ENCODE assay signal across 8 cellular contexts in genomic region chr3:139329364-139329850, GRCh38.
DNase-seq lines count a peak whose midpoint lies in the region; ATAC-seq lines count a peak whose summit lies in the region.

No MANE protein-coding gene starts in this region.

- no peaks in the 10 kb centered on the region for H3K36me3 ChIP-seq in BLaER1

- peaks cover 45% of the 10 kb centered on the region for H3K27me3 Mint-ChIP-seq in central memory CD8-positive, alpha-beta T cell

- H3K4me3 ChIP-seq in BLaER1: peak overlapping the region; percentile 41; the same call in 1 of the 2 replicates

- peaks cover 10% of the 10 kb centered on the region for H3K4me1 ChIP-seq in BLaER1

- H3K27ac ChIP-seq in BLaER1: no peak overlapping the region

- no peak overlapping the region for H3K9ac ChIP-seq in BLaER1

- 0 out of 2 replicates have a peak, but pooled peaks cover 6% of the 10 kb centered on the region for H3K9me3 ChIP-seq in BLaER1

- H3K27ac Mint-ChIP-seq in central memory CD8-positive, alpha-beta T cell (ENCODE audit: low read depth): no peak overlapping the region

- peaks cover 18% of the 10 kb centered on the region for H3K4me1 Mint-ChIP-seq in central memory CD8-positive, alpha-beta T cell

- peak overlapping the region; percentile 76 for H3K4me2 ChIP-seq in BLaER1

- H3K9me3 Mint-ChIP-seq in central memory CD8-positive, alpha-beta T cell: no peaks in the 10 kb centered on the region

- H4K20me1 ChIP-seq in BLaER1: no peaks in the 10 kb centered on the region

- peak overlapping the region; percentile 48 for H3K4me3 Mint-ChIP-seq in central memory CD8-positive, alpha-beta T cell

- DNase-seq in NCI-H345 treated with DMSO at 0.1 percent for 48 hours (lab: John Stamatoyannopoulos, UW; ENCODE audit: unreplicated experiment): peak; percentile 19
- peak; percentile 96 for DNase-seq in activated CD4-positive, CD25-positive, alpha-beta regulatory T cell treated with anti-CD3 and anti-CD28 coated beads, Interleukin-2, amount 50 U/mL, for 72 hours
- peak; percentile 77 to 88 for DNase-seq in central memory CD8-positive, alpha-beta T cell (ENCODE audit: low spot score in 2 of 2)
- peak; percentile 93 for DNase-seq in left kidney (ENCODE audit: low read depth, low spot score)
- peak; percentile 90 for DNase-seq in stimulated activated CD4-positive, alpha-beta T cell treated with anti-CD3 and anti-CD28 coated beads, Interleukin-4, amount 100 ng/mL, for 24 hours

- H3K36me3 Mint-ChIP-seq in central memory CD8-positive, alpha-beta T cell (ENCODE audit: insufficient read depth): peaks cover 8% of the 10 kb centered on the region

- no peaks in the 10 kb centered on the region for H3K27me3 ChIP-seq in BLaER1

- peak; percentile 99 for ATAC-seq in GM19043 (IDR thresholded peaks at IDR 0.05; ENCODE audit: low read depth, unreplicated experiment)
- ATAC-seq in HG03280 (IDR thresholded peaks at IDR 0.05; ENCODE audit: unreplicated experiment): peak; percentile 97
- peak; percentile 86 for ATAC-seq in central memory CD8-positive, alpha-beta T cell (replicated peaks; ENCODE audit: extremely low read depth, poor library complexity, severe bottlenecking)

Comparison
In these comparisons a context has a peak if more than half of its experiments do, and no peak if none do; other contexts are left out.
1. DNase-seq: peak in every context shown above with its lines; median percentile 96 in activated CD4-positive, CD25-positive, alpha-beta regulatory T cell treated with anti-CD3 and anti-CD28 coated beads, Interleukin-2, amount 50 U/mL, for 72 hours; 93 in left kidney; 90 in stimulated activated CD4-positive, alpha-beta T cell treated with anti-CD3 and anti-CD28 coated beads, Interleukin-4, amount 100 ng/mL, for 24 hours; 82 in central memory CD8-positive, alpha-beta T cell; 19 in NCI-H345 treated with DMSO at 0.1 percent for 48 hours.